In genomic region chr1:58818075-58818474, GRCh38 we compare ENCODE assay signal across 13 cellular contexts. TPM values are rescaled to one million over a fixed set of nuclear protein-coding genes. Genes with fewer than 3 reads are reported as not detected.
A peak's percentile ranks its signal among the peaks of the same experiment; 100 is the strongest.
DNase-seq lines count a peak whose midpoint lies in the region; ATAC-seq and TF ChIP-seq lines count a peak whose summit lies in the region.
"Had no signal": no experiment of that assay in that cellular context is flagged by ENCODE, and none has a peak within 500 bp of the region (broad histone marks: within the 10 kb centered on the region; RNA-seq: fewer than 3 reads in every experiment).

No MANE protein-coding gene starts in this region.

- peaks cover 29% of the 10 kb centered on the region for H3K4me1 Mint-ChIP-seq in activated CD4-positive, alpha-beta memory T cell treated with anti-CD3 and anti-CD28 coated beads for 36 hours (ENCODE audit: low read depth)

- no peaks in the 10 kb centered on the region for H3K36me3 Mint-ChIP-seq in activated CD4-positive, alpha-beta memory T cell treated with anti-CD3 and anti-CD28 coated beads for 36 hours

- H3K9me3 Mint-ChIP-seq in activated CD4-positive, alpha-beta memory T cell treated with anti-CD3 and anti-CD28 coated beads for 36 hours, result no peaks in the 10 kb centered on the region
- H3K9me3 Mint-ChIP-seq: activated B cell treated with CpG ODN at 0.5 μM for 24 hours had no signal

- intact Hi-C loops in activated CD4-positive, alpha-beta memory T cell treated with anti-CD3 and anti-CD28 coated beads for 36 hours (cut with micrococcal nuclease), result no loop called here

- H3K4me3 Mint-ChIP-seq in activated CD4-positive, alpha-beta memory T cell treated with anti-CD3 and anti-CD28 coated beads for 36 hours, result no peak overlapping the region
- H3K4me3 Mint-ChIP-seq: activated B cell treated with CpG ODN at 0.5 μM for 24 hours had no signal

- no peak overlapping the region for H3K27ac Mint-ChIP-seq in activated CD4-positive, alpha-beta memory T cell treated with anti-CD3 and anti-CD28 coated beads for 36 hours
- H3K27ac Mint-ChIP-seq: activated B cell treated with CpG ODN at 0.5 μM for 24 hours had no signal

- ATAC-seq in HG02973 (IDR thresholded peaks at IDR 0.05; ENCODE audit: unreplicated experiment), result no peak

- TF ChIP-seq CTCF in choroid plexus epithelial cell (conservative IDR thresholded peaks at IDR 0.05; ENCODE audit: low read depth, low read length), result no peak

- H3K27me3 Mint-ChIP-seq in activated CD4-positive, alpha-beta memory T cell treated with anti-CD3 and anti-CD28 coated beads for 36 hours, result no peaks in the 10 kb centered on the region
- H3K27me3 Mint-ChIP-seq: activated B cell treated with CpG ODN at 0.5 μM for 24 hours had no signal

- CTCF ChIA-PET in activated CD4-positive, alpha-beta memory T cell treated with anti-CD3 and anti-CD28 coated beads for 36 hours (lab: Charles Lee), result interaction anchor here (0.6 kb wide), 1 partner anchor 1127 kb away, joined by 4 read pairs; no protein-coding TSS in a partner anchor

- H3K4me3 ChIP-seq in choroid plexus epithelial cell (ENCODE audit: low read depth, low read length), result no peak overlapping the region
- H3K4me3 ChIP-seq: left ventricle myocardium inferior, Peyer's patch had no signal

- DNase-seq in H4 (ENCODE audit: low spot score) (peak; percentile 22), NCI-H69 (lab: John Stamatoyannopoulos, UW) (peak; percentile 60), choroid plexus epithelial cell (ENCODE audit: low read depth) (peak; percentile 71), non-pigmented ciliary epithelial cell (ENCODE audit: low read depth) (peak; percentile 85), GM19238 (ENCODE audit: insufficient read length, low spot score) (no peak)
- DNase-seq in activated CD4-positive, alpha-beta memory T cell treated with anti-CD3 and anti-CD28 coated beads for 36 hours, result no peak
- DNase-seq: activated B cell treated with CpG ODN at 0.5 μM for 24 hours; central memory CD4-positive, alpha-beta T cell; DMS153; left ventricle myocardium inferior; NCI-H1930; Peyer's patch had no signal

- POLR2A ChIA-PET in activated CD4-positive, alpha-beta memory T cell treated with anti-CD3 and anti-CD28 coated beads for 36 hours (lab: Charles Lee), result interaction anchor here (0.5 kb wide), 1 partner anchor 79 kb away, joined by 3 read pairs; no protein-coding TSS in a partner anchor

RNA-seq across cellular contexts. Expression of gene JUN, which starts 34.2 kb away (rescaled TPM):
- total RNA-seq in H4 (2014; rRNA removed; shearing (Covaris generic)), result 23.2 and 29.4 TPM in 2 replicates
- 10 to 100 TPM; 12.5 to 13.2 TPM for total RNA-seq in activated CD4-positive, alpha-beta memory T cell treated with anti-CD3 and anti-CD28 coated beads for 36 hours

Comparison
In these comparisons a context has a peak if more than half of its experiments do, and no peak if none do; other contexts are left out.
1. DNase-seq: peak in H4 (single experiment), NCI-H69 (single experiment), choroid plexus epithelial cell (single experiment) and non-pigmented ciliary epithelial cell (single experiment); none in activated CD4-positive, alpha-beta memory T cell treated with anti-CD3 and anti-CD28 coated beads for 36 hours (single experiment) and GM19238 (single experiment).